Comparison of ENCODE assay signal across 6 cellular contexts in the genomic region with DNA sequence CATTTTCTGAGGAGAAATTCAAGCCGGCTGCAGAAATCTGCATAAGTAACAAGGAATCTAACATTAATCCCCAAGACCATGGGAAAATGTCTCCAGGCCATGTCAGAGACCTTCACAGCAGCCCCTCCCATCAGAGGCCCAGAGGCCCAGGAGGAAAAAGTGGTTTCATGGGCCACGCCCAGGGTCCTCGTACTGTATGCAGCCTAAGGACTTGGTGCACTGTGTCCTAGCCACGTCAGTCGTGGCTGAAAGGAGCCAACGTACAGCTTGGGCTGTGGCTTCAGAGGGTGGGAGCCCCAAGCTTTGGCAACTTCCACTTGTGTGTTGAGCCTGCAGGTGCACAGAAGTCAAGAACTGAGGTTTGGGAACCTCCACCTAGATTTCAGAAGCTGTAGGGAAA.
DNase-seq lines count a peak whose midpoint lies in the region; ATAC-seq and TF ChIP-seq lines count a peak whose summit lies in the region.
"Not testable (repeated sequence)": the region's sequence is repeated elsewhere in the genome, so short reads cannot be mapped to it uniquely, and the experiment has no call there.

No MANE protein-coding gene starts in this region.

- not testable (repeated sequence) for H3K4me3 ChIP-seq in BLaER1; RWPE2 (ENCODE audit: severe bottlenecking); upper lobe of right lung

- not testable (repeated sequence) for H4K20me1 ChIP-seq in BLaER1

- not testable (repeated sequence) for H3K4me1 Mint-ChIP-seq in activated CD8-positive, alpha-beta memory T cell treated with anti-CD3 and anti-CD28 coated beads, Interleukin-2, amount 10 ng/mL, durations not matched to agents 7 days and 5 days; osteocyte (ENCODE audit: unreplicated experiment)

- TF ChIP-seq CTCF in RWPE2 (IDR thresholded peaks at IDR 0.05; ENCODE audit: poor library complexity, severe bottlenecking); osteocyte (IDR thresholded peaks at IDR 0.05); upper lobe of right lung (IDR thresholded peaks at IDR 0.05): not testable (repeated sequence)

- CTCF ChIA-PET in activated CD8-positive, alpha-beta memory T cell treated with anti-CD3 and anti-CD28 coated beads, Interleukin-2, amount 10 ng/mL, durations not matched to agents 7 days and 5 days (lab: Charles Lee) = not testable (repeated sequence)

- H3K27ac ChIP-seq in BLaER1; RWPE2 (ENCODE audit: poor library complexity, severe bottlenecking); upper lobe of right lung: not testable (repeated sequence)

- not testable (repeated sequence) for H3K9me3 Mint-ChIP-seq in activated CD8-positive, alpha-beta memory T cell treated with anti-CD3 and anti-CD28 coated beads, Interleukin-2, amount 10 ng/mL, durations not matched to agents 7 days and 5 days (ENCODE audit: low read depth); osteocyte (ENCODE audit: unreplicated experiment)

- H3K27me3 ChIP-seq in BLaER1; RWPE2 (ENCODE audit: insufficient read depth, poor library complexity, severe bottlenecking); upper lobe of right lung: not testable (repeated sequence)

- H3K4me1 ChIP-seq in BLaER1 = peaks cover 14% of the 10 kb centered on the region
- not testable (repeated sequence) for H3K4me1 ChIP-seq in RWPE2 (ENCODE audit: insufficient read depth, poor library complexity, severe bottlenecking); upper lobe of right lung

- ATAC-seq in RWPE2 (ENCODE audit: low read depth); activated CD8-positive, alpha-beta memory T cell treated with anti-CD3 and anti-CD28 coated beads, Interleukin-2, amount 10 ng/mL, durations not matched to agents 7 days and 5 days; left lobe of liver; upper lobe of right lung: not testable (repeated sequence)

- not testable (repeated sequence) for H3K36me3 ChIP-seq in BLaER1; RWPE2 (ENCODE audit: low read depth); upper lobe of right lung

- DNase-seq in RWPE2 (ENCODE audit: low spot score) (peak; percentile 38), left lobe of liver (ENCODE audit: low spot score) (peak; percentile 24), osteocyte (ENCODE audit: extremely low spot score, unreplicated experiment) (peak; percentile 66), upper lobe of right lung (peak; percentile 8)
- peak; percentile 29 for DNase-seq in activated CD8-positive, alpha-beta memory T cell treated with anti-CD3 and anti-CD28 coated beads, Interleukin-2, amount 10 ng/mL, durations not matched to agents 7 days and 5 days

- H3K36me3 Mint-ChIP-seq in activated CD8-positive, alpha-beta memory T cell treated with anti-CD3 and anti-CD28 coated beads, Interleukin-2, amount 10 ng/mL, durations not matched to agents 7 days and 5 days; osteocyte (ENCODE audit: unreplicated experiment): not testable (repeated sequence)

- intact Hi-C loops in upper lobe of right lung (cut with DNase I) = not testable (repeated sequence)

- not testable (repeated sequence) for H3K9ac ChIP-seq in BLaER1

- peaks cover 24% of the 10 kb centered on the region for H3K9me3 ChIP-seq in BLaER1
- not testable (repeated sequence) for H3K9me3 ChIP-seq in RWPE2 (ENCODE audit: severe bottlenecking); upper lobe of right lung

- H3K4me2 ChIP-seq in BLaER1 = peak overlapping the region; percentile 22; the same call in 1 of the 2 replicates

- not testable (repeated sequence) for H3K4me3 Mint-ChIP-seq in activated CD8-positive, alpha-beta memory T cell treated with anti-CD3 and anti-CD28 coated beads, Interleukin-2, amount 10 ng/mL, durations not matched to agents 7 days and 5 days; osteocyte (ENCODE audit: unreplicated experiment)

- H3K27ac Mint-ChIP-seq in activated CD8-positive, alpha-beta memory T cell treated with anti-CD3 and anti-CD28 coated beads, Interleukin-2, amount 10 ng/mL, durations not matched to agents 7 days and 5 days; osteocyte (ENCODE audit: unreplicated experiment): not testable (repeated sequence)

- peaks cover 29% of the 10 kb centered on the region for H3K27me3 Mint-ChIP-seq in activated CD8-positive, alpha-beta memory T cell treated with anti-CD3 and anti-CD28 coated beads, Interleukin-2, amount 10 ng/mL, durations not matched to agents 7 days and 5 days
- peaks cover 15% of the 10 kb centered on the region for H3K27me3 Mint-ChIP-seq in osteocyte (ENCODE audit: unreplicated experiment)

Comparison
In these comparisons a context has a peak if more than half of its experiments do, and no peak if none do; other contexts are left out.
1. DNase-seq: peak in every context shown above with its lines; median percentile 66 in osteocyte; 38 in RWPE2; 29 in activated CD8-positive, alpha-beta memory T cell treated with anti-CD3 and anti-CD28 coated beads, Interleukin-2, amount 10 ng/mL, durations not matched to agents 7 days and 5 days; 24 in left lobe of liver; 8 in upper lobe of right lung.